ENCODE assay signal across 19 cellular contexts in genomic region chr12:109291117-109291516, GRCh38. TPM values are rescaled to one million over a fixed set of nuclear protein-coding genes. Genes with fewer than 3 reads are reported as not detected.
DNase-seq lines count a peak whose midpoint lies in the region; ATAC-seq and TF ChIP-seq lines count a peak whose summit lies in the region.
"Had no signal": no experiment of that assay in that cellular context is flagged by ENCODE, and none has a peak within 500 bp of the region (broad histone marks: within the 10 kb centered on the region; RNA-seq: fewer than 3 reads in every experiment).

No MANE protein-coding gene starts in this region.

- H3K9me3 ChIP-seq in breast epithelium = no peaks in the 10 kb centered on the region
- H3K9me3 ChIP-seq in heart right ventricle = no peaks in the 10 kb centered on the region
- H3K9me3 ChIP-seq in neuron (ENCODE audit: low read length) = no peaks in the 10 kb centered on the region

- TF ChIP-seq CTCF in breast epithelium (IDR thresholded peaks at IDR 0.05) (no peak), MCF 10A (IDR thresholded peaks at IDR 0.05; ENCODE audit: unreplicated experiment) (no peak), heart right ventricle (IDR thresholded peaks at IDR 0.05) (no peak), type B pancreatic cell (conservative IDR thresholded peaks at IDR 0.05) (no peak)

- intact Hi-C loops in breast epithelium (cut with DNase I; ENCODE audit: low total_unique reads) (no loop called here), MCF 10A (cut with micrococcal nuclease) (no loop called here), heart right ventricle (cut with DNase I) (no loop called here)

- POLR2A ChIA-PET in MCF 10A (lab: Yijun Ruan, JAX) = no interaction called here

- H3K27me3 Mint-ChIP-seq in MCF 10A (ENCODE audit: insufficient read depth, unreplicated experiment) (peaks cover 9% of the 10 kb centered on the region), type B pancreatic cell (peaks cover 9% of the 10 kb centered on the region)

- peak overlapping the region; percentile 7 to 61 (median 41) for H3K4me3 ChIP-seq in breast epithelium
- H3K4me3 ChIP-seq in heart right ventricle = peak overlapping the region in 8 of 10 donors; percentile 2 to 45 (median 36)
- peak overlapping the region; percentile 14 for H3K4me3 ChIP-seq in neuron (ENCODE audit: low read length)
- H3K4me3 ChIP-seq: GM12878 had no signal

- H3K9me3 Mint-ChIP-seq in MCF 10A (ENCODE audit: unreplicated experiment) (no peaks in the 10 kb centered on the region), type B pancreatic cell (no peaks in the 10 kb centered on the region)
- H3K9me3 Mint-ChIP-seq: activated naive CD8-positive, alpha-beta T cell treated with anti-CD3 and anti-CD28 coated beads, Interleukin-2, amount 50 U/mL, for 24 hours; CD4-positive, alpha-beta T cell had no signal

- H3K4me1 ChIP-seq in breast epithelium (no peaks in the 10 kb centered on the region), heart right ventricle (peaks cover 0 to 14% (median 3%) of the 10 kb centered on the region in 9 donors), neuron (ENCODE audit: insufficient read depth, low read length) (peaks cover 12% of the 10 kb centered on the region)

- no peaks in the 10 kb centered on the region for H3K36me3 ChIP-seq in breast epithelium
- H3K36me3 ChIP-seq in heart right ventricle = no peaks in the 10 kb centered on the region
- no peaks in the 10 kb centered on the region for H3K36me3 ChIP-seq in neuron (ENCODE audit: insufficient read depth, low read length)

- CTCF ChIA-PET in MCF 10A (lab: Yijun Ruan, JAX) = interaction anchor here (0.6 to 1.5 kb wide), 2 partner anchors 11 to 167 kb away, joined by 3 to 5 read pairs; no protein-coding TSS in a partner anchor

- no peak overlapping the region for H3K4me3 Mint-ChIP-seq in MCF 10A (ENCODE audit: unreplicated experiment)
- H3K4me3 Mint-ChIP-seq in type B pancreatic cell = peak overlapping the region; percentile 73
- H3K4me3 Mint-ChIP-seq: activated naive CD8-positive, alpha-beta T cell treated with anti-CD3 and anti-CD28 coated beads, Interleukin-2, amount 50 U/mL, for 24 hours; CD4-positive, alpha-beta T cell had no signal

- WGBS in heart right ventricle, 2 donors = 40 to 46% methylated on average over 15 of the region's 15 CpGs

- no TSS peak for BruUV-seq in MCF 10A (replicated peaks; lab: Mats Ljungman, UMichigan)

- H3K27ac Mint-ChIP-seq in MCF 10A (ENCODE audit: low read depth, unreplicated experiment) (no peak overlapping the region), type B pancreatic cell (no peak overlapping the region)
- H3K27ac Mint-ChIP-seq: activated naive CD8-positive, alpha-beta T cell treated with anti-CD3 and anti-CD28 coated beads, Interleukin-2, amount 50 U/mL, for 24 hours; CD4-positive, alpha-beta T cell had no signal

- peak in 5 of 8 donors; percentile 9 to 29 (median 14) for ATAC-seq in heart right ventricle
- ATAC-seq in GM21447 (IDR thresholded peaks at IDR 0.05; ENCODE audit: unreplicated experiment) = no peak
- ATAC-seq in GM18907 (IDR thresholded peaks at IDR 0.05; ENCODE audit: unreplicated experiment) = no peak
- ATAC-seq: activated naive CD8-positive, alpha-beta T cell treated with anti-CD3 and anti-CD28 coated beads, Interleukin-2, amount 50 U/mL, for 24 hours; esophagus mucosa had no signal

- H3K36me3 Mint-ChIP-seq in MCF 10A (ENCODE audit: insufficient read depth, unreplicated experiment) = no peaks in the 10 kb centered on the region
- no peaks in the 10 kb centered on the region for H3K36me3 Mint-ChIP-seq in type B pancreatic cell

- no peak overlapping the region for H3K27ac ChIP-seq in breast epithelium
- H3K27ac ChIP-seq in heart right ventricle = no peak overlapping the region
- H3K27ac ChIP-seq in caudate nucleus (ENCODE audit: low read depth, low read length) = no peak overlapping the region

- peak overlapping the region; percentile 14 for H2AFZ ChIP-seq in neuron (ENCODE audit: low read depth, low read length)

- TF ChIP-seq POLR2A in breast epithelium (IDR thresholded peaks at IDR 0.05) = no peak

- H3K27me3 ChIP-seq in breast epithelium = peaks cover 0 to 6% of the 10 kb centered on the region in 2 donors
- peaks cover 0 to 17% (median 8%) of the 10 kb centered on the region in 7 donors for H3K27me3 ChIP-seq in heart right ventricle
- no peaks in the 10 kb centered on the region for H3K27me3 ChIP-seq in neuron (ENCODE audit: insufficient read depth, low read length)

- DNase-seq in breast epithelium (ENCODE audit: low spot score in 2 of 2) (no peak), MCF 10A (ENCODE audit: unreplicated experiment) (no peak), heart right ventricle (no peak), type B pancreatic cell (ENCODE audit: extremely low spot score, unreplicated experiment) (no peak), caudate nucleus (lab: John Stamatoyannopoulos, UW) (no peak)
- DNase-seq: activated naive CD8-positive, alpha-beta T cell treated with anti-CD3 and anti-CD28 coated beads, Interleukin-2, amount 50 U/mL, for 24 hours; CD4-positive, alpha-beta T cell; stimulated activated CD8-positive, alpha-beta memory T cell treated with anti-CD3 and anti-CD28 coated beads, Interleukin-4, amount 100 ng/mL, for 48 hours; T-helper 9 cell had no signal

- H3K4me1 Mint-ChIP-seq in MCF 10A (ENCODE audit: insufficient read depth, unreplicated experiment) (no peaks in the 10 kb centered on the region), type B pancreatic cell (ENCODE audit: unreplicated experiment) (peaks cover 7% of the 10 kb centered on the region)
- H3K4me1 Mint-ChIP-seq: activated naive CD8-positive, alpha-beta T cell treated with anti-CD3 and anti-CD28 coated beads, Interleukin-2, amount 50 U/mL, for 24 hours had no signal

RNA-seq across cellular contexts. Expression of gene FOXN4, which starts 18.0 kb away (rescaled TPM):
- total RNA-seq in breast epithelium = not detected
- total RNA-seq in MCF 10A (2022) = not detected in 2 replicates
- total RNA-seq in heart right ventricle = under 1 TPM in 2 of 10 donors, not detected in 8; 0.07 to 0.19 TPM
- not detected for polyA plus RNA-seq in heart right ventricle
- total RNA-seq in type B pancreatic cell (ENCODE audit: low replicate concordance) = 2.0 and 2.6 TPM in 2 replicates
- total RNA-seq: A172; CD4-positive, alpha-beta T cell; esophagus mucosa; GM12878; LHCN-M2; mesenteric fat pad; pulmonary artery endothelial cell; ureter had no signal
- polyA plus RNA-seq: GM12878 had no signal

RNA-seq across cellular contexts. Expression of gene MYO1H, which starts 56.6 kb away (rescaled TPM):
- 1 to 10 TPM in 1 of 3 donors, under 1 TPM in 2; under 0.01 to 2.0 (median 0.16) TPM for total RNA-seq in breast epithelium
- total RNA-seq in MCF 10A (2022) = not detected in 2 replicates
- total RNA-seq in heart right ventricle = 1 to 10 TPM in 3 of 10 donors, under 1 TPM in 4, not detected in 3; 0.07 to 1.3 (median 0.55) TPM
- under 1 TPM in 1 of 2 donors, not detected in 1; 0.09 TPM for polyA plus RNA-seq in heart right ventricle
- total RNA-seq in type B pancreatic cell (ENCODE audit: low replicate concordance) = 0.72 and 0.79 TPM in 2 replicates
- total RNA-seq: A172; CD4-positive, alpha-beta T cell; GM12878; LHCN-M2; pulmonary artery endothelial cell; ureter had no signal

Comparison
In these comparisons a context has a peak if more than half of its experiments do, and no peak if none do; other contexts are left out.
1. ATAC-seq: peak in heart right ventricle (5 of 8); none in GM21447 (single experiment) and GM18907 (single experiment).
2. Peak in every context shown above with its lines, with median percentiles within 50 percentile points of each other: H3K4me3 ChIP-seq.